ENCODE assay signal across 1 cellular context in the genomic region with DNA sequence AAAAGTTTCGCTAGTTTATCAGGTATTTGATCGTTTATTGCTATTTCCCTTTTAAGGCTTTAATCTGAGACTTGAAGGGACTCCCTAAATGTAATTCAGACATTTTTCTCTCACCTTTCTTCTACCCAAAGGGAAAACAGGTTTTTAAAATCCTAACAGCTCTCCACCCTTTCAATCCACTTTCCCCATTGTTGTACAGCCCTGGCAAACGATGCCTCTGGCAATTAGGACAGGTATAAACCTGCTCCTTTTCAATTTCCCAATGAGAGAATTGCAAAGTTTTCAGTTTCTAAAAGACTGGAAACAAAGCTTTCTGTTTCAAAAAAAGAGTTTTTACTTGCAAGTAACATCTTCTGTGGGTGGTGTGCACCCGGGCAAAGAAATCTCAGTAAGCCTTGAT.
TF ChIP-seq lines count a peak whose summit lies in the region.

No MANE protein-coding gene starts in this region.

TF ChIP-seq in HCT116, 20 proteins besides CTCF, POLR2A, EP300 and RAD21 (continued from another document):
- TF ChIP-seq, protein P1, sequence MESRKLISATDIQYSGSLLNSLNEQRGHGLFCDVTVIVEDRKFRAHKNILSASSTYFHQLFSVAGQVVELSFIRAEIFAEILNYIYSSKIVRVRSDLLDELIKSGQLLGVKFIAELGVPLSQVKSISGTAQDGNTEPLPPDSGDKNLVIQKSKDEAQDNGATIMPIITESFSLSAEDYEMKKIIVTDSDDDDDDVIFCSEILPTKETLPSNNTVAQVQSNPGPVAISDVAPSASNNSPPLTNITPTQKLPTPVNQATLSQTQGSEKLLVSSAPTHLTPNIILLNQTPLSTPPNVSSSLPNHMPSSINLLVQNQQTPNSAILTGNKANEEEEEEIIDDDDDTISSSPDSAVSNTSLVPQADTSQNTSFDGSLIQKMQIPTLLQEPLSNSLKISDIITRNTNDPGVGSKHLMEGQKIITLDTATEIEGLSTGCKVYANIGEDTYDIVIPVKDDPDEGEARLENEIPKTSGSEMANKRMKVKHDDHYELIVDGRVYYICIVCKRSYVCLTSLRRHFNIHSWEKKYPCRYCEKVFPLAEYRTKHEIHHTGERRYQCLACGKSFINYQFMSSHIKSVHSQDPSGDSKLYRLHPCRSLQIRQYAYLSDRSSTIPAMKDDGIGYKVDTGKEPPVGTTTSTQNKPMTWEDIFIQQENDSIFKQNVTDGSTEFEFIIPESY (IDR thresholded peaks at IDR 0.05; ENCODE audit: extremely low read depth, insufficient replicate concordance, low read length) = no peak
- TF ChIP-seq SP1 (IDR thresholded peaks at IDR 0.05; ENCODE audit: low read depth) = no peak
- TF ChIP-seq SRF (IDR thresholded peaks at IDR 0.05; ENCODE audit: low read depth) = no peak
